ENCODE assay signal across 23 cellular contexts in the genomic region with DNA sequence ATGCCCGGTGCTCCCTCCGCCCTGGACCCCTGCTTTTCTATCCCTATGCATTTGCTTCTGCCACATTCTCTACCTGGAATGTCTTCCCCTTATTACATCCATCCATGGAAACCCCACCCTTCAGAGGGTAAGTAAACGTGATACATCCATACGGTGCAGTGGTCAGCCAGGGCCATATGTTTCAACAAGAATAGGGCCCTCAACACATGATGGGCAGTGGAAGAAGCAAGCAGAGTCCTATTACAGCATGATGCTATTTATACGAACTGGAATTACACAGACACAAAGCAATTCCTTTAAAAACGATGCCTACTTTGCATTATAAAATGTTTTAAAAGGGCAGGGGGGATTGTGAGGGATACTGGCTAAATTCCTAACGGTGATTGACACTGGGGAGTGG.
"Had no signal": no experiment of that assay in that cellular context is flagged by ENCODE, and none has a peak within 500 bp of the region (broad histone marks: within the 10 kb centered on the region; RNA-seq: fewer than 3 reads in every experiment).

No MANE protein-coding gene starts in this region.

- H3K9ac ChIP-seq: parathyroid adenoma had no signal

- H3K27ac Mint-ChIP-seq: stimulated activated naive B cell treated with anti-CD40 and anti-IgM and Interleukin-4, amounts not matched to agents 10 μg/mL and 1 μg/mL and 100 μg/mL, for 72 hours had no signal

- H3K4me1 ChIP-seq: parathyroid adenoma, right lobe of liver, testis, tibial nerve, vagina had no signal

- H3K4me2 ChIP-seq: hepatocyte had no signal

- H3K79me2 ChIP-seq: hepatocyte, parathyroid adenoma had no signal

- H3K4me3 ChIP-seq: hepatocyte, left ventricle myocardium inferior, lung, psoas muscle, right lobe of liver, spleen, testis, tibial nerve, upper lobe of right lung, vagina had no signal

- ATAC-seq: naive thymus-derived CD8-positive, alpha-beta T cell; stimulated activated naive B cell treated with anti-CD40 and anti-IgM and Interleukin-4, amounts not matched to agents 10 μg/mL and 1 μg/mL and 100 μg/mL, for 72 hours had no signal

- H3K9me3 Mint-ChIP-seq: dendritic cell treated with granulocyte-macrophage colony-stimulating factor and Interleukin-4, amounts not matched to agents 40 ng/mL and 50 ng/mL, for 4 days; naive thymus-derived CD8-positive, alpha-beta T cell; stimulated activated naive B cell treated with anti-CD40 and anti-IgM and Interleukin-4, amounts not matched to agents 10 μg/mL and 1 μg/mL and 100 μg/mL, for 72 hours; stimulated activated naive CD8-positive, alpha-beta T cell treated with anti-CD3 and anti-CD28 coated beads, Interleukin-15, amount 100 ng/mL, for 72 hours had no signal

- H2AFZ ChIP-seq: hepatocyte, parathyroid adenoma had no signal

- H3K27ac ChIP-seq: hepatocyte, left ventricle myocardium inferior, parathyroid adenoma, psoas muscle, right lobe of liver, testis, tibial nerve, upper lobe of right lung, vagina had no signal

- H3K4me1 Mint-ChIP-seq: stimulated activated naive CD8-positive, alpha-beta T cell treated with anti-CD3 and anti-CD28 coated beads, Interleukin-15, amount 100 ng/mL, for 72 hours had no signal

- DNase-seq: foreskin melanocyte; kidney; left ventricle myocardium inferior; mesenchymal stem cell; midbrain; naive thymus-derived CD8-positive, alpha-beta T cell; psoas muscle; retina; right lobe of liver; spleen; stimulated activated CD4-positive, alpha-beta T cell treated with anti-CD3 and anti-CD28 coated beads, Interleukin-15, amount 100 ng/mL, for 24 hours; stimulated activated CD4-positive, alpha-beta T cell treated with anti-CD3 and anti-CD28 coated beads, Interleukin-1b, Interleukin-23, amount 100 ng/mL, for 48 hours; stimulated activated CD4-positive, alpha-beta T cell treated with anti-CD3 and anti-CD28 coated beads, Interleukin-4, amount 100 ng/mL, for 24 hours; stimulated activated naive B cell treated with anti-CD40 and anti-IgM and Interleukin-4, amounts not matched to agents 10 μg/mL and 1 μg/mL and 100 μg/mL, for 72 hours; stimulated activated naive CD8-positive, alpha-beta T cell treated with anti-CD3 and anti-CD28 coated beads, Interleukin-15, amount 100 ng/mL, for 72 hours; testis; upper lobe of right lung had no signal

- H3K36me3 ChIP-seq: left ventricle myocardium inferior, upper lobe of right lung, vagina had no signal

- H3K4me3 Mint-ChIP-seq: dendritic cell treated with granulocyte-macrophage colony-stimulating factor and Interleukin-4, amounts not matched to agents 40 ng/mL and 50 ng/mL, for 4 days; naive thymus-derived CD8-positive, alpha-beta T cell; stimulated activated naive B cell treated with anti-CD40 and anti-IgM and Interleukin-4, amounts not matched to agents 10 μg/mL and 1 μg/mL and 100 μg/mL, for 72 hours; stimulated activated naive CD8-positive, alpha-beta T cell treated with anti-CD3 and anti-CD28 coated beads, Interleukin-15, amount 100 ng/mL, for 72 hours had no signal

- H3K27me3 Mint-ChIP-seq: dendritic cell treated with granulocyte-macrophage colony-stimulating factor and Interleukin-4, amounts not matched to agents 40 ng/mL and 50 ng/mL, for 4 days; stimulated activated naive B cell treated with anti-CD40 and anti-IgM and Interleukin-4, amounts not matched to agents 10 μg/mL and 1 μg/mL and 100 μg/mL, for 72 hours; stimulated activated naive CD8-positive, alpha-beta T cell treated with anti-CD3 and anti-CD28 coated beads, Interleukin-15, amount 100 ng/mL, for 72 hours had no signal

- H3K27me3 ChIP-seq: right lobe of liver, testis, tibial nerve, upper lobe of right lung, vagina had no signal

- H3K9me3 ChIP-seq: left ventricle myocardium inferior, psoas muscle, right lobe of liver, spleen, testis, tibial nerve, upper lobe of right lung, vagina had no signal
